In genomic region chr22:23769321-23769965, GRCh38 we compare ENCODE assay signal across 18 cellular contexts. TPM values are rescaled to one million over a fixed set of nuclear protein-coding genes. Genes with fewer than 3 reads are reported as not detected.
A peak's percentile ranks its signal among the peaks of the same experiment; 100 is the strongest.
DNase-seq lines count a peak whose midpoint lies in the region; ATAC-seq and TF ChIP-seq lines count a peak whose summit lies in the region.
"Had no signal": no experiment of that assay in that cellular context is flagged by ENCODE, and none has a peak within 500 bp of the region (broad histone marks: within the 10 kb centered on the region; RNA-seq: fewer than 3 reads in every experiment).

No MANE protein-coding gene starts in this region.

- no peak for TF ChIP-seq EP300 in sigmoid colon (IDR thresholded peaks at IDR 0.05)

- H3K4me3 Mint-ChIP-seq in activated T-cell treated with anti-CD3 and anti-CD28 coated beads, Interleukin-2, amount 50 U/mL, for 24 hours: peak overlapping the region; percentile 85
- H3K4me3 Mint-ChIP-seq in central memory CD8-positive, alpha-beta T cell: peak overlapping the region; percentile 81
- no peak overlapping the region for H3K4me3 Mint-ChIP-seq in activated T-helper 17 cell treated with anti-CD3 and anti-CD28 coated beads, Interleukin-2, amount 50 U/mL, for 72 hours

- H3K36me3 ChIP-seq in sigmoid colon: no peaks in the 10 kb centered on the region
- H3K36me3 ChIP-seq: brain microvascular endothelial cell had no signal

- H3K27ac Mint-ChIP-seq in activated T-cell treated with anti-CD3 and anti-CD28 coated beads, Interleukin-2, amount 50 U/mL, for 24 hours: no peak overlapping the region
- H3K27ac Mint-ChIP-seq in central memory CD8-positive, alpha-beta T cell (ENCODE audit: low read depth): no peak overlapping the region
- H3K27ac Mint-ChIP-seq in activated T-helper 17 cell treated with anti-CD3 and anti-CD28 coated beads, Interleukin-2, amount 50 U/mL, for 72 hours: no peak overlapping the region

- H3K4me3 ChIP-seq in sigmoid colon: no peak overlapping the region

- ATAC-seq in central memory CD8-positive, alpha-beta T cell (replicated peaks; ENCODE audit: extremely low read depth, poor library complexity, severe bottlenecking): no peak
- ATAC-seq in activated T-helper 17 cell treated with anti-CD3 and anti-CD28 coated beads, Interleukin-2, amount 50 U/mL, for 72 hours (replicated peaks): no peak
- no peak for ATAC-seq in sciatic nerve
- ATAC-seq: activated CD4-positive, CD25-positive, alpha-beta regulatory T cell treated with anti-CD3 and anti-CD28 coated beads, Interleukin-2, amount 50 U/mL, for 24 hours had no signal

- DNase-seq in activated T-cell treated with anti-CD3 and anti-CD28 coated beads, Interleukin-2, amount 50 U/mL, for 24 hours: no peak
- no peak for DNase-seq in activated T-cell treated with anti-CD3 and anti-CD28 coated beads, Interleukin-2, amount 50 U/mL, for 48 hours
- DNase-seq in NAMALWA (ENCODE audit: low spot score): peak; percentile 79
- no peak for DNase-seq in central memory CD8-positive, alpha-beta T cell (ENCODE audit: low spot score in 2 of 2)
- no peak for DNase-seq in sigmoid colon
- DNase-seq in sciatic nerve (ENCODE audit: low spot score): no peak
- no peak for DNase-seq in HK-2 (ENCODE audit: unreplicated experiment)
- DNase-seq: brain microvascular endothelial cell; effector memory CD4-positive, alpha-beta T cell; foreskin melanocyte; Kasumi-1; NCI-H2029; NK-92 treated with Interleukin-12 subunit alpha and Interleukin-12 subunit beta, amount 100 ng/mL, for 24 hours; stimulated activated CD4-positive, alpha-beta T cell treated with anti-CD3 and anti-CD28 coated beads, Interleukin-4, amount 100 ng/mL, for 1 hour had no signal

- no peaks in the 10 kb centered on the region for H3K27me3 ChIP-seq in sigmoid colon
- H3K27me3 ChIP-seq: brain microvascular endothelial cell had no signal

- 65 to 68% methylated on average over 6 of the region's 6 CpGs for WGBS in sigmoid colon, 2 donors

- peaks cover 23% of the 10 kb centered on the region for H3K36me3 Mint-ChIP-seq in activated T-cell treated with anti-CD3 and anti-CD28 coated beads, Interleukin-2, amount 50 U/mL, for 24 hours (ENCODE audit: low read depth)
- peaks cover 6% of the 10 kb centered on the region for H3K36me3 Mint-ChIP-seq in central memory CD8-positive, alpha-beta T cell (ENCODE audit: insufficient read depth)
- H3K36me3 Mint-ChIP-seq in activated T-helper 17 cell treated with anti-CD3 and anti-CD28 coated beads, Interleukin-2, amount 50 U/mL, for 72 hours (ENCODE audit: low read depth): no peaks in the 10 kb centered on the region

- no peak for TF ChIP-seq POLR2A in sigmoid colon (IDR thresholded peaks at IDR 0.05)

- no peaks in the 10 kb centered on the region for H3K27me3 Mint-ChIP-seq in activated T-cell treated with anti-CD3 and anti-CD28 coated beads, Interleukin-2, amount 50 U/mL, for 24 hours
- no peaks in the 10 kb centered on the region for H3K27me3 Mint-ChIP-seq in central memory CD8-positive, alpha-beta T cell
- H3K27me3 Mint-ChIP-seq in activated T-helper 17 cell treated with anti-CD3 and anti-CD28 coated beads, Interleukin-2, amount 50 U/mL, for 72 hours: no peaks in the 10 kb centered on the region

- H3K9me3 ChIP-seq in sigmoid colon: no peaks in the 10 kb centered on the region

- intact Hi-C loops in sigmoid colon (cut with DNase I) (loop anchor here (2.0 to 5.0 kb wide), 5 partner anchors 17 to 227 kb away; partner anchors contain the start of genes SMARCB1 and ZNF70), sciatic nerve (cut with DNase I) (loop anchor here (5.0 kb wide), 1 partner anchor 78 kb away; no protein-coding TSS in a partner anchor)

- H3K9me3 Mint-ChIP-seq in activated T-cell treated with anti-CD3 and anti-CD28 coated beads, Interleukin-2, amount 50 U/mL, for 24 hours: no peaks in the 10 kb centered on the region
- H3K9me3 Mint-ChIP-seq in central memory CD8-positive, alpha-beta T cell: no peaks in the 10 kb centered on the region
- H3K9me3 Mint-ChIP-seq in activated T-helper 17 cell treated with anti-CD3 and anti-CD28 coated beads, Interleukin-2, amount 50 U/mL, for 72 hours: no peaks in the 10 kb centered on the region

- peaks cover 40% of the 10 kb centered on the region for H3K4me1 Mint-ChIP-seq in activated T-cell treated with anti-CD3 and anti-CD28 coated beads, Interleukin-2, amount 50 U/mL, for 24 hours (ENCODE audit: low read depth)
- H3K4me1 Mint-ChIP-seq in central memory CD8-positive, alpha-beta T cell: peaks cover 19% of the 10 kb centered on the region
- no peaks in the 10 kb centered on the region for H3K4me1 Mint-ChIP-seq in activated T-helper 17 cell treated with anti-CD3 and anti-CD28 coated beads, Interleukin-2, amount 50 U/mL, for 72 hours

- H3K27ac ChIP-seq in sigmoid colon: peak overlapping the region; percentile 85 to 89 (median 88)
- H3K27ac ChIP-seq: brain microvascular endothelial cell had no signal

- TF ChIP-seq CTCF in sigmoid colon (IDR thresholded peaks at IDR 0.05): no peak

- H3K4me1 ChIP-seq in sigmoid colon: peaks cover 0 to 84% (median 60%) of the 10 kb centered on the region in 4 donors

RNA-seq across cellular contexts. Expression of gene CHCHD10, which starts 1.7 kb away (rescaled TPM):
- total RNA-seq in sigmoid colon (10 to 100 TPM in 3 of 4 donors, 1 to 10 TPM in 1; 5.7 to 51.5 (median 29.1) TPM), sciatic nerve (32.5 TPM)
- polyA plus RNA-seq in sigmoid colon: 100 to 1,000 TPM; 272 to 336 (median 286) TPM
- 100 to 1,000 TPM in 1 of 2 donors, 10 to 100 TPM in 1; 49.6 to 104 TPM for total RNA-seq in activated T-helper 17 cell treated with anti-CD3 and anti-CD28 coated beads, Interleukin-2, amount 50 U/mL, for 72 hours

RNA-seq across cellular contexts. Expression of gene MMP11, which starts 3.2 kb away (rescaled TPM):
- 1 to 10 TPM; 4.6 to 9.9 (median 8.6) TPM for total RNA-seq in sigmoid colon
- 1 to 10 TPM in 1 of 3 donors, under 1 TPM in 1, not detected in 1; 0.60 to 4.4 TPM for polyA plus RNA-seq in sigmoid colon
- under 1 TPM; 0.45 to 0.50 TPM for total RNA-seq in activated T-helper 17 cell treated with anti-CD3 and anti-CD28 coated beads, Interleukin-2, amount 50 U/mL, for 72 hours
- total RNA-seq in sciatic nerve: 3.9 TPM

RNA-seq across cellular contexts. Expression of gene C22orf15, which starts 6.7 kb away (rescaled TPM):
- total RNA-seq in sigmoid colon: under 1 TPM in 1 of 4 donors, not detected in 3; 0.36 TPM
- polyA plus RNA-seq in sigmoid colon: under 1 TPM in 1 of 3 donors, not detected in 2; 0.45 TPM
- total RNA-seq in activated T-helper 17 cell treated with anti-CD3 and anti-CD28 coated beads, Interleukin-2, amount 50 U/mL, for 72 hours: not detected
- 0.49 TPM for total RNA-seq in sciatic nerve
- total RNA-seq: SK-MEL-5 had no signal

RNA-seq across cellular contexts. Expression of gene VPREB3, which starts 15.2 kb away (rescaled TPM):
- total RNA-seq in sigmoid colon: not detected
- 10 to 100 TPM in 1 of 3 donors, 1 to 10 TPM in 1, not detected in 1; 2.4 to 65.9 TPM for polyA plus RNA-seq in sigmoid colon
- total RNA-seq in activated T-helper 17 cell treated with anti-CD3 and anti-CD28 coated beads, Interleukin-2, amount 50 U/mL, for 72 hours: not detected
- total RNA-seq in sciatic nerve: not detected
- total RNA-seq: mucosa of gallbladder, SK-MEL-5 had no signal

RNA-seq across cellular contexts. Expression of gene SMARCB1, which starts 17.3 kb away (rescaled TPM):
- total RNA-seq in sigmoid colon (10 to 100 TPM; 25.0 to 85.7 (median 45.5) TPM), sciatic nerve (56.2 TPM)
- 10 to 100 TPM; 39.0 to 70.8 (median 43.9) TPM for polyA plus RNA-seq in sigmoid colon
- 10 to 100 TPM; 51.4 to 70.1 TPM for total RNA-seq in activated T-helper 17 cell treated with anti-CD3 and anti-CD28 coated beads, Interleukin-2, amount 50 U/mL, for 72 hours
